Comparison of ENCODE assay signal across 14 cellular contexts in the genomic region with DNA sequence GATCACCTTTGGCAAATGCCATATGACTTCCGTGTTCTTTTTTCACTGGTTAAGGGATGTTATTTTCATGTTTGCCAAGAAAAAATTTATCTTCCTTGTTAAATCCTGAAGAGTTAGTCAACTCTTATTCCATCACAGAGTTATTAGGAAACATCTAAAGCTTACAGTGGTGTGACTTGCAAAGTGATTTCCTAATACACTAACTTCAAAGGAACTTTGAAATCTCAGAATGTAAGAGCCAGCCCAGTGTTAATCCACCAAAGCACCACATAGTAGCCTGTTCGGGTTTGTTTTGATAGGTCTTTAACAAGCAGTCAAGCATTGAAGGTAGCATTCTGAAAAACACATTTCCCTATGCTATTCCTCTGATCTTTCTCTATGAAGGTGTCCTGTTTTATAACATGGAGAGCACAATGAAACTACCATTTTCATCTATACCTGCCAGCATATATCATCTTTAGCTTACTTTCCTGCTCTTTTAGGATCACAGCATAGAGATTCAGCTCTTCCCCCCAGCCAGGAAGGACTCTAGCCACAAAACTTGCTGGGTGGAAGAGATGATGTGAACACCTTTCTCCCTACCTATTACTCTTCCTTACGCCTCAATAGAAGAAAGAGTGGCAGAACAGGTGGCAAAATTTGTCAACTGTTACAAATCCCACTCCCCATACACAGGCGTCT.
DNase-seq lines count a peak whose midpoint lies in the region; ATAC-seq and TF ChIP-seq lines count a peak whose summit lies in the region.
"Had no signal": no experiment of that assay in that cellular context is flagged by ENCODE, and none has a peak within 500 bp of the region (broad histone marks: within the 10 kb centered on the region; RNA-seq: fewer than 3 reads in every experiment).

No MANE protein-coding gene starts in this region.

- peaks cover 3% of the 10 kb centered on the region for H3K36me3 Mint-ChIP-seq in effector memory CD8-positive, alpha-beta T cell (ENCODE audit: insufficient read depth)

- WGBS in esophagus, 2 donors = 45 to 52% methylated on average over 4 of the region's 4 CpGs

- ATAC-seq in lower lobe of right lung (peak; percentile 72 to 78), GM19455 (IDR thresholded peaks at IDR 0.05; ENCODE audit: unreplicated experiment) (no peak), HG02798 (IDR thresholded peaks at IDR 0.05; ENCODE audit: poor library complexity, unreplicated experiment) (no peak)
- ATAC-seq in effector memory CD8-positive, alpha-beta T cell (replicated peaks) = no peak
- ATAC-seq: body of pancreas had no signal

- H3K4me1 ChIP-seq in esophagus (ENCODE audit: control insufficient read depth in 2 of 2, insufficient read depth in 2 of 2, low read length in 1 of 2) (no peaks in the 10 kb centered on the region), lower lobe of right lung (no peaks in the 10 kb centered on the region)
- H3K4me1 ChIP-seq: body of pancreas, pancreas, tibial artery had no signal

- no peak overlapping the region for H3K4me3 ChIP-seq in esophagus (ENCODE audit: low read depth in 1 of 2, low read length in 2 of 2)
- H3K4me3 ChIP-seq in lower lobe of right lung = no peak overlapping the region
- H3K4me3 ChIP-seq: body of pancreas, pancreas, tibial artery had no signal

- peaks cover 7 to 9% of the 10 kb centered on the region in 2 donors for H3K9me3 Mint-ChIP-seq in effector memory CD8-positive, alpha-beta T cell

- H3K27ac Mint-ChIP-seq in effector memory CD8-positive, alpha-beta T cell = no peak overlapping the region
- H3K27ac Mint-ChIP-seq: activated CD4-positive, alpha-beta memory T cell treated with anti-CD3 and anti-CD28 coated beads, Interleukin-2, amount 10 ng/mL, durations not matched to agents 7 days and 5 days had no signal

- intact Hi-C loops in lower lobe of right lung (cut with DNase I) = no loop called here

- H3K27me3 ChIP-seq in esophagus (ENCODE audit: control insufficient read depth in 1 of 2, insufficient read depth in 2 of 2, low read length in 2 of 2) (no peaks in the 10 kb centered on the region), lower lobe of right lung (ENCODE audit: low read depth) (no peaks in the 10 kb centered on the region)
- H3K27me3 ChIP-seq: body of pancreas, pancreas, tibial artery had no signal

- H3K9me3 ChIP-seq in esophagus (ENCODE audit: control insufficient read depth in 2 of 2, insufficient read depth in 1 of 2, low read depth in 1 of 2, low read length in 1 of 2) (no peaks in the 10 kb centered on the region), lower lobe of right lung (no peaks in the 10 kb centered on the region)
- H3K9me3 ChIP-seq: body of pancreas, pancreas had no signal

- no peak for TF ChIP-seq CTCF in lower lobe of right lung (IDR thresholded peaks at IDR 0.05)

- no peaks in the 10 kb centered on the region for H3K36me3 ChIP-seq in esophagus (ENCODE audit: control insufficient read depth in 2 of 2, insufficient read depth in 2 of 2, low read length in 1 of 2)
- H3K36me3 ChIP-seq in lower lobe of right lung = no peaks in the 10 kb centered on the region
- H3K36me3 ChIP-seq: pancreas, tibial artery had no signal

- H3K27ac ChIP-seq in esophagus (ENCODE audit: low read depth in 2 of 2, low read length in 1 of 2) (peak overlapping the region; percentile 36 to 75), lower lobe of right lung (no peak overlapping the region)
- H3K27ac ChIP-seq: body of pancreas, pancreas, tibial artery had no signal

- H3K4me1 Mint-ChIP-seq in effector memory CD8-positive, alpha-beta T cell (ENCODE audit: low read depth in 2 of 2) = no peaks in the 10 kb centered on the region
- H3K4me1 Mint-ChIP-seq: activated CD4-positive, alpha-beta memory T cell treated with anti-CD3 and anti-CD28 coated beads, Interleukin-2, amount 10 ng/mL, durations not matched to agents 7 days and 5 days had no signal

- peak; percentile 54 for DNase-seq in DMS53 (lab: John Stamatoyannopoulos, UW)
- DNase-seq in M059J (ENCODE audit: low read depth) = peak; percentile 40
- DNase-seq in lower lobe of right lung = no peak
- no peak for DNase-seq in effector memory CD8-positive, alpha-beta T cell
- no peak for DNase-seq in SHP77 (lab: John Stamatoyannopoulos, UW)
- DNase-seq: activated CD4-positive, alpha-beta memory T cell treated with anti-CD3 and anti-CD28 coated beads, Interleukin-2, amount 10 ng/mL, durations not matched to agents 7 days and 5 days; body of pancreas; NCI-H2107; pancreas; Right ventricle myocardium superior; tibial artery had no signal

- peaks cover 58 to 85% of the 10 kb centered on the region in 2 donors for H3K27me3 Mint-ChIP-seq in effector memory CD8-positive, alpha-beta T cell

- H3K4me3 Mint-ChIP-seq in effector memory CD8-positive, alpha-beta T cell = no peak overlapping the region
- H3K4me3 Mint-ChIP-seq: activated CD4-positive, alpha-beta memory T cell treated with anti-CD3 and anti-CD28 coated beads, Interleukin-2, amount 10 ng/mL, durations not matched to agents 7 days and 5 days had no signal

Comparison
In these comparisons a context has a peak if more than half of its experiments do, and no peak if none do; other contexts are left out.
1. DNase-seq: peak in DMS53 (single experiment) and M059J (single experiment); none in lower lobe of right lung (single experiment), effector memory CD8-positive, alpha-beta T cell (0 of 3) and SHP77 (0 of 2).
2. ATAC-seq: peak in lower lobe of right lung (2 of 2); none in effector memory CD8-positive, alpha-beta T cell (single experiment), GM19455 (single experiment) and HG02798 (single experiment).